In the genomic region with DNA sequence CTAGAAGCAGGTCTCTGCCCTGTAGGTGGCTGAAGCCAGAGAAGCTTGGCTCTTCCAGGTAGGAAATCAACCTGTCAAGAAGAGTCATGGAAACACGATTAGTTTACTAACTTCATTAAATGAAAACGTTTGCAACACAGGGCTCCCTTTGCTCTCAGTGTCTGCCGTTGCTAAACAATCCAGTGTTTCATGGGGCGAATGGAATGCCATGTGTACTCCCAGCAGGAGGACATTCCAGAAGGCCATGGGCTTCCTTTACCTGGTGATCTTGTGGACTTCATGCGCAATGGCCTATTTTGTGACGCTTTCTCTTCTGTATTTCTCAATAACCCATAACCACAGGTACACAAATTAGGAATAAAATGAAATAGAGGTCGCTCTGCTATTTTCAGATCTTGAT, we compare ENCODE assay signal across 1 cellular context.
TF ChIP-seq lines count a peak whose summit lies in the region.

No MANE protein-coding gene starts in this region.

TF ChIP-seq in H1, 55 proteins besides CTCF, POLR2A, EP300 and RAD21:
- TF ChIP-seq FOSL1 (IDR thresholded peaks at IDR 0.05; ENCODE audit: insufficient read depth, low read depth, low read length) (no peak), HDAC6 (IDR thresholded peaks at IDR 0.05; ENCODE audit: low read depth, low read length) (no peak), BACH1 (IDR thresholded peaks at IDR 0.05; ENCODE audit: low read length) (no peak), SIN3A (conservative IDR thresholded peaks at IDR 0.05 in 1 of 2, IDR thresholded peaks at IDR 0.05 in 1 of 2; ENCODE audit: low read depth in 1 of 2, low read length in 2 of 2) (0 out of 4 replicates have a peak, but pooled peaks of 1 of the 2 experiments have one; percentile 17), CHD2 (IDR thresholded peaks at IDR 0.05; ENCODE audit: low read length) (no peak), CBX8 (IDR thresholded peaks at IDR 0.05; ENCODE audit: borderline replicate concordance, low read depth, low read length) (no peak), MAFK (IDR thresholded peaks at IDR 0.05; ENCODE audit: low read depth, low read length) (no peak), HDAC2 (IDR thresholded peaks at IDR 0.05; ENCODE audit: borderline replicate concordance in 1 of 2, low read depth in 2 of 2, low read length in 2 of 2) (peak in 1 of 2 experiments; percentile 54; a peak in 2 of 4 replicates), TEAD4 (IDR thresholded peaks at IDR 0.05; ENCODE audit: low read depth, low read length) (peak; percentile 98), RXRA (IDR thresholded peaks at IDR 0.05; ENCODE audit: insufficient read depth, low read depth, low read length) (no peak), BCL11A (IDR thresholded peaks at IDR 0.05; ENCODE audit: low read depth in 2 of 2, low read length in 2 of 2) (peak in 1 of 2 experiments; percentile 29), RBBP5 (IDR thresholded peaks at IDR 0.05; ENCODE audit: borderline replicate concordance, low read depth, low read length) (no peak), CEBPB (IDR thresholded peaks at IDR 0.05; ENCODE audit: low read depth, low read length) (peak; percentile 89), TBP (IDR thresholded peaks at IDR 0.05; ENCODE audit: low read depth, low read length) (no peak), NANOG (IDR thresholded peaks at IDR 0.05; ENCODE audit: insufficient read depth, low read depth, low read length, poor library complexity, severe bottlenecking) (peak; percentile 66), RFX5 (IDR thresholded peaks at IDR 0.05; ENCODE audit: borderline replicate concordance, low read depth, low read length) (no peak), YY1 (IDR thresholded peaks at IDR 0.05; ENCODE audit: low read depth, low read length) (0 out of 2 replicates have a peak, but pooled peaks have one; percentile 49), SP1 (IDR thresholded peaks at IDR 0.05; ENCODE audit: low read depth, low read length) (peak; percentile 64), ASH2L (IDR thresholded peaks at IDR 0.05; ENCODE audit: low read length) (peak; percentile 31)
- TF ChIP-seq, protein P1, sequence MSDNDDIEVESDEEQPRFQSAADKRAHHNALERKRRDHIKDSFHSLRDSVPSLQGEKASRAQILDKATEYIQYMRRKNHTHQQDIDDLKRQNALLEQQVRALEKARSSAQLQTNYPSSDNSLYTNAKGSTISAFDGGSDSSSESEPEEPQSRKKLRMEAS (IDR thresholded peaks at IDR 0.05) = peak; percentile 87
TF ChIP-seq in H1: peak in this region for 10.
